ENCODE assay signal across 12 cellular contexts in genomic region chr16:72985148-72985882, GRCh38.
A peak's percentile ranks its signal among the peaks of the same experiment; 100 is the strongest.
DNase-seq lines count a peak whose midpoint lies in the region; ATAC-seq and TF ChIP-seq lines count a peak whose summit lies in the region.
"Had no signal": no experiment of that assay in that cellular context is flagged by ENCODE, and none has a peak within 500 bp of the region (broad histone marks: within the 10 kb centered on the region; RNA-seq: fewer than 3 reads in every experiment).

No MANE protein-coding gene starts in this region.

- H3K4me1 Mint-ChIP-seq in stimulated activated naive B cell treated with anti-CD40 and anti-IgM and Interleukin-4, amounts not matched to agents 10 μg/mL and 1 μg/mL and 100 μg/mL, for 72 hours: peaks cover 4 to 11% of the 10 kb centered on the region in 2 donors

- H3K36me3 Mint-ChIP-seq in stimulated activated naive B cell treated with anti-CD40 and anti-IgM and Interleukin-4, amounts not matched to agents 10 μg/mL and 1 μg/mL and 100 μg/mL, for 72 hours: no peaks in the 10 kb centered on the region

- POLR2A ChIA-PET in BJ (lab: Charles Lee): interaction anchor here (0.5 kb wide), 1 partner anchor 229 kb away, joined by 6 read pairs; no protein-coding TSS in a partner anchor

- no peaks in the 10 kb centered on the region for H3K27me3 ChIP-seq in BJ (ENCODE audit: control insufficient read depth, insufficient read depth, low read length)
- no peaks in the 10 kb centered on the region for H3K27me3 ChIP-seq in gastrocnemius medialis

- CTCF ChIA-PET in BJ (lab: Yijun Ruan, JAX): interaction anchor here (0.8 to 1.4 kb wide), 3 partner anchors 26 to 519 kb away, joined by 3 read pairs; no protein-coding TSS in a partner anchor

- peak; percentile 46 to 76 for TF ChIP-seq POLR2A in gastrocnemius medialis (IDR thresholded peaks at IDR 0.05)

- H3K27me3 Mint-ChIP-seq in stimulated activated naive B cell treated with anti-CD40 and anti-IgM and Interleukin-4, amounts not matched to agents 10 μg/mL and 1 μg/mL and 100 μg/mL, for 72 hours: no peaks in the 10 kb centered on the region

- no peak overlapping the region for H3K27ac Mint-ChIP-seq in stimulated activated naive B cell treated with anti-CD40 and anti-IgM and Interleukin-4, amounts not matched to agents 10 μg/mL and 1 μg/mL and 100 μg/mL, for 72 hours

- H3K36me3 ChIP-seq in BJ (ENCODE audit: control insufficient read depth, insufficient read depth, low read length) (no peaks in the 10 kb centered on the region), gastrocnemius medialis (no peaks in the 10 kb centered on the region)

- ATAC-seq in gastrocnemius medialis (peak; percentile 57 to 71), HG02973 (IDR thresholded peaks at IDR 0.05; ENCODE audit: unreplicated experiment) (no peak), GM18517 (IDR thresholded peaks at IDR 0.05; ENCODE audit: unreplicated experiment) (no peak)
- no peak for ATAC-seq in stimulated activated naive B cell treated with anti-CD40 and anti-IgM and Interleukin-4, amounts not matched to agents 10 μg/mL and 1 μg/mL and 100 μg/mL, for 72 hours (replicated peaks)
- ATAC-seq: PC-3 had no signal

- H3K9me3 Mint-ChIP-seq in stimulated activated naive B cell treated with anti-CD40 and anti-IgM and Interleukin-4, amounts not matched to agents 10 μg/mL and 1 μg/mL and 100 μg/mL, for 72 hours: no peaks in the 10 kb centered on the region

- H3K27ac ChIP-seq in gastrocnemius medialis: peak overlapping the region; percentile 89 to 99 (median 96)
- H3K27ac ChIP-seq: KMS-11 had no signal

- no peak overlapping the region for H3K4me3 ChIP-seq in BJ (ENCODE audit: low read depth, low read length)
- H3K4me3 ChIP-seq in astrocyte of the spinal cord (ENCODE audit: low read depth, low read length): no peak overlapping the region
- peak overlapping the region; percentile 39 to 46 (median 42) for H3K4me3 ChIP-seq in gastrocnemius medialis

- in situ Hi-C loops in astrocyte of the spinal cord (cut with HindIII; ENCODE audit: low sequenced_read_pairs): no loop called here
- in situ Hi-C loops in gastrocnemius medialis (cut with MboI; ENCODE audit: low sequenced_read_pairs in 4 of 4): loop anchor here in 2 of 4 donors (5.0 kb wide), 1 partner anchor 67 kb away; no protein-coding TSS in a partner anchor

- H3K9me3 ChIP-seq in gastrocnemius medialis: no peaks in the 10 kb centered on the region

- peak; percentile 63 for DNase-seq in BJ (ENCODE audit: low read depth)
- peak; percentile 68 for DNase-seq in astrocyte of the spinal cord (ENCODE audit: low read depth, low spot score)
- DNase-seq in hepatic stellate cell (ENCODE audit: low spot score): peak; percentile 57
- peak; percentile 86 to 91 for DNase-seq in gastrocnemius medialis
- no peak for DNase-seq in NCI-H510A treated with DMSO at 0.1 percent for 48 hours (lab: John Stamatoyannopoulos, UW)
- no peak for DNase-seq in stimulated activated naive B cell treated with anti-CD40 and anti-IgM and Interleukin-4, amounts not matched to agents 10 μg/mL and 1 μg/mL and 100 μg/mL, for 72 hours
- DNase-seq: activated CD4-positive, alpha-beta T cell treated with anti-CD3 and anti-CD28 coated beads for 48 hours; DMS153; PC-3 had no signal

- H3K4me1 ChIP-seq in gastrocnemius medialis: peaks cover 70 to 80% of the 10 kb centered on the region in 2 donors

- H3K4me3 Mint-ChIP-seq in stimulated activated naive B cell treated with anti-CD40 and anti-IgM and Interleukin-4, amounts not matched to agents 10 μg/mL and 1 μg/mL and 100 μg/mL, for 72 hours: no peak overlapping the region

- TF ChIP-seq CTCF in BJ (IDR thresholded peaks at IDR 0.05; ENCODE audit: insufficient read depth, low read depth, low read length): no peak
- TF ChIP-seq CTCF in astrocyte of the spinal cord (IDR thresholded peaks at IDR 0.05; ENCODE audit: low read depth, low read length): no peak
- no peak for TF ChIP-seq CTCF in gastrocnemius medialis (IDR thresholded peaks at IDR 0.05 in 4 of 5, conservative IDR thresholded peaks at IDR 0.05 in 1 of 5)

- intact Hi-C loops in gastrocnemius medialis (cut with DNase I; ENCODE audit: low total_unique reads): loop anchor here (1.0 to 5.0 kb wide), 4 partner anchors 29 to 153 kb away; partner anchors contain the start of gene ZFHX3

Comparison
In these comparisons a context has a peak if more than half of its experiments do, and no peak if none do; other contexts are left out.
1. DNase-seq: peak in BJ (single experiment), astrocyte of the spinal cord (single experiment), hepatic stellate cell (single experiment) and gastrocnemius medialis (2 of 2); none in NCI-H510A treated with DMSO at 0.1 percent for 48 hours (single experiment) and stimulated activated naive B cell treated with anti-CD40 and anti-IgM and Interleukin-4, amounts not matched to agents 10 μg/mL and 1 μg/mL and 100 μg/mL, for 72 hours (single experiment).
2. H3K4me3 ChIP-seq: peak in gastrocnemius medialis (4 of 4); none in BJ (single experiment) and astrocyte of the spinal cord (single experiment).
3. ATAC-seq: peak in gastrocnemius medialis (2 of 2); none in HG02973 (single experiment), GM18517 (single experiment) and stimulated activated naive B cell treated with anti-CD40 and anti-IgM and Interleukin-4, amounts not matched to agents 10 μg/mL and 1 μg/mL and 100 μg/mL, for 72 hours (0 of 2).